In the genomic region with DNA sequence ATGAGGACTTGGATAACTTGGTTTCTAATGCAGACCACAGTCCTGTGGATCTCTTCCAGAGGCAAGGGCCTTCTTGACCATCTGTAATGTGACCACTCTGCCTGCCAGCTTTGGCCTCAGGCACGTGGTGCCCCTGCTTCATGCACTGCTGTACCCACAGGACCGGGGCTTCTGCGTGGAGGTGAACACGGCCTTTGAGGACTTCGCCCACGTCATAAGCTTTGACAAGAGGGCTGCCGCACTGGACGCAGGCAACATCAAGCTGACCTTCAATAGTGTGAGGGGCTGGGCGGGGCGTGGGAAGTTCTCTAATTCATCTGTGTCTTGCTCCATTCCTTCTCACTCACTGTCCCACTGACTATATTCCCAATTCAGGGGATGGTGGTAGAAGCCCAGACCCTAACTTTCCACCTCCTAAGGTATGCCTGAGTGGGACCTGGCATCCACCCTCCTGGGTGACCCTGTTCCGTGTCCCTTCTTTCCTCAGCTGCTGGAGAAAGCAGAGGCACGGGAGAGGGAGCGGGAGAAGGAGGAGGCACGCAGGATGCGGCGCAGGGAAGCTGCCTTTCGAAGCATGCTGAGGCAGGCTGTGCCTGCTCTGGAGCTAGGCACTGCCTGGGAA, we compare ENCODE assay signal across 18 cellular contexts. TPM values are rescaled to one million over a fixed set of nuclear protein-coding genes. Genes with fewer than 3 reads are reported as not detected.
DNase-seq lines count a peak whose midpoint lies in the region; ATAC-seq and TF ChIP-seq lines count a peak whose summit lies in the region.
"Had no signal": no experiment of that assay in that cellular context is flagged by ENCODE, and none has a peak within 500 bp of the region (broad histone marks: within the 10 kb centered on the region; RNA-seq: fewer than 3 reads in every experiment).

No MANE protein-coding gene starts in this region.

- no peaks in the 10 kb centered on the region for H3K27me3 Mint-ChIP-seq in natural killer cell treated with Interleukin-12 subunit alpha and Interleukin-12 subunit beta and Interleukin-15 and Interleukin-18, amount 100 ng/mL, for 72 hours
- H3K27me3 Mint-ChIP-seq in natural killer cell (ENCODE audit: low read depth in 2 of 2) = no peaks in the 10 kb centered on the region

- no peak overlapping the region for H3K27ac Mint-ChIP-seq in natural killer cell treated with Interleukin-12 subunit alpha and Interleukin-12 subunit beta and Interleukin-15 and Interleukin-18, amount 100 ng/mL, for 72 hours
- H3K27ac Mint-ChIP-seq in natural killer cell = no peak overlapping the region
- H3K27ac Mint-ChIP-seq: H9 had no signal

- H3K4me3 ChIP-seq in esophagus (ENCODE audit: low read depth in 1 of 2, low read length in 2 of 2) = no peak overlapping the region
- H3K4me3 ChIP-seq in neuronal stem cell (ENCODE audit: low read length in 2 of 2) = peak overlapping the region in 1 of 2 donors; percentile 1
- H3K4me3 ChIP-seq in tibial nerve = no peak overlapping the region

- no peak overlapping the region for H2AK5ac ChIP-seq in neuronal stem cell (ENCODE audit: low read depth, low read length)

- H3K27me3 ChIP-seq in esophagus (ENCODE audit: control insufficient read depth in 1 of 2, insufficient read depth in 2 of 2, low read length in 2 of 2) = no peaks in the 10 kb centered on the region
- H3K27me3 ChIP-seq in neuronal stem cell (ENCODE audit: control insufficient read depth in 3 of 3, insufficient read depth in 3 of 3, low read depth in 1 of 3, low read length in 3 of 3) = no peaks in the 10 kb centered on the region
- H3K27me3 ChIP-seq in tibial nerve = no peaks in the 10 kb centered on the region

- ATAC-seq in natural killer cell treated with Interleukin-12 subunit alpha and Interleukin-12 subunit beta and Interleukin-15 and Interleukin-18, amount 100 ng/mL, for 72 hours = no peak
- ATAC-seq in natural killer cell = no peak
- ATAC-seq in GM21390 (IDR thresholded peaks at IDR 0.05; ENCODE audit: unreplicated experiment) = no peak
- ATAC-seq: Right ventricle myocardium inferior had no signal

- DNase-seq in natural killer cell treated with Interleukin-12 subunit alpha and Interleukin-12 subunit beta and Interleukin-15 and Interleukin-18, amount 100 ng/mL, for 72 hours (ENCODE audit: low spot score) = peak; percentile 20
- DNase-seq in natural killer cell = no peak
- DNase-seq in neuronal stem cell (ENCODE audit: low spot score) = no peak
- DNase-seq in tibial nerve (ENCODE audit: low spot score in 2 of 2) = no peak
- no peak for DNase-seq in dermis blood vessel endothelial cell
- DNase-seq in activated CD4-positive, CD25-positive, alpha-beta regulatory T cell treated with anti-CD3 and anti-CD28 coated beads, Interleukin-2, amount 50 U/mL, for 72 hours = no peak
- DNase-seq: DMS153, EL, H9, NCI-H1048, NCI-H1436 treated with DMSO at 0.1 percent for 48 hours, NCI-H2029 treated with DMSO at 0.1 percent for 48 hours, NCI-H2171 treated with DMSO at 0.1 percent for 48 hours, NCI-H446 treated with DMSO at 0.1 percent for 48 hours had no signal

- intact Hi-C loops in natural killer cell (cut with micrococcal nuclease) = no loop called here

- no peaks in the 10 kb centered on the region for H3K79me1 ChIP-seq in neuronal stem cell (ENCODE audit: low read depth, low read length)

- H3K36me3 ChIP-seq in esophagus (ENCODE audit: control insufficient read depth in 2 of 2, insufficient read depth in 2 of 2, low read length in 1 of 2) = peaks cover 0 to 13% of the 10 kb centered on the region in 2 donors
- peaks cover 37 to 85% of the 10 kb centered on the region in 2 donors for H3K36me3 ChIP-seq in neuronal stem cell (replicated peaks in 1 of 2; ENCODE audit: control insufficient read depth in 2 of 2, insufficient read depth in 2 of 2, low read length in 2 of 2)
- peaks cover 0 to 66% (median 0%) of the 10 kb centered on the region in 3 donors for H3K36me3 ChIP-seq in tibial nerve

- H3K9me3 ChIP-seq in esophagus (ENCODE audit: control insufficient read depth in 2 of 2, insufficient read depth in 1 of 2, low read depth in 1 of 2, low read length in 1 of 2) = no peaks in the 10 kb centered on the region
- H3K9me3 ChIP-seq in neuronal stem cell (replicated peaks in 1 of 2; ENCODE audit: control insufficient read depth in 2 of 2, insufficient read depth in 1 of 2, low read depth in 1 of 2, low read length in 2 of 2) = peaks cover 0 to 2% of the 10 kb centered on the region in 2 donors
- no peaks in the 10 kb centered on the region for H3K9me3 ChIP-seq in tibial nerve
- H3K9me3 ChIP-seq: Caco-2 had no signal

- TF ChIP-seq EP300 in tibial nerve (IDR thresholded peaks at IDR 0.05) = peak in 1 of 2 donors; percentile 25

- WGBS in esophagus, 2 donors = 91 to 92% methylated on average over 17 of the region's 17 CpGs
- no CpG with 5 or more reads among the region's 17 CpGs for WGBS in neuronal stem cell (ENCODE audit: extremely low coverage in 2 of 2, insufficient read length in 2 of 2, insufficient replicate concordance in 1 of 2), 2 donors
- 81 to 89% methylated on average over 16 to 17 of the region's 17 CpGs for WGBS in tibial nerve, 2 donors

- no peak overlapping the region for H3K4me2 ChIP-seq in neuronal stem cell (ENCODE audit: insufficient read depth, low read length, poor library complexity, severe bottlenecking)

- no peaks in the 10 kb centered on the region for H3K36me3 Mint-ChIP-seq in natural killer cell treated with Interleukin-12 subunit alpha and Interleukin-12 subunit beta and Interleukin-15 and Interleukin-18, amount 100 ng/mL, for 72 hours
- H3K36me3 Mint-ChIP-seq in natural killer cell = no peaks in the 10 kb centered on the region

- no peak overlapping the region for H3K4ac ChIP-seq in neuronal stem cell (ENCODE audit: low read length)

- no peak overlapping the region for H2BK15ac ChIP-seq in neuronal stem cell (ENCODE audit: low read length)

- no peak overlapping the region for H4K91ac ChIP-seq in neuronal stem cell (ENCODE audit: low read depth, low read length, poor library complexity)

- H3K4me1 Mint-ChIP-seq in natural killer cell treated with Interleukin-12 subunit alpha and Interleukin-12 subunit beta and Interleukin-15 and Interleukin-18, amount 100 ng/mL, for 72 hours (ENCODE audit: low read depth in 2 of 2) = peaks cover 22 to 34% of the 10 kb centered on the region in 2 donors
- peaks cover 12 to 30% of the 10 kb centered on the region in 2 donors for H3K4me1 Mint-ChIP-seq in natural killer cell

- H3K4me1 ChIP-seq in esophagus (ENCODE audit: control insufficient read depth in 2 of 2, insufficient read depth in 2 of 2, low read length in 1 of 2) (peaks cover 3 to 15% of the 10 kb centered on the region in 2 donors), neuronal stem cell (ENCODE audit: control insufficient read depth in 2 of 2, insufficient read depth in 1 of 2, low read depth in 1 of 2, low read length in 2 of 2) (peaks cover 6 to 13% of the 10 kb centered on the region in 2 donors), tibial nerve (peaks cover 0 to 32% (median 16%) of the 10 kb centered on the region in 4 donors)

- no peak overlapping the region for H3K14ac ChIP-seq in neuronal stem cell (ENCODE audit: low read length)

- no peak overlapping the region for H3K4me3 Mint-ChIP-seq in natural killer cell treated with Interleukin-12 subunit alpha and Interleukin-12 subunit beta and Interleukin-15 and Interleukin-18, amount 100 ng/mL, for 72 hours
- H3K4me3 Mint-ChIP-seq in natural killer cell = no peak overlapping the region
- H3K4me3 Mint-ChIP-seq: H9 had no signal

- no peaks in the 10 kb centered on the region for H3K9me3 Mint-ChIP-seq in natural killer cell treated with Interleukin-12 subunit alpha and Interleukin-12 subunit beta and Interleukin-15 and Interleukin-18, amount 100 ng/mL, for 72 hours
- H3K9me3 Mint-ChIP-seq in natural killer cell = no peaks in the 10 kb centered on the region
- H3K9me3 Mint-ChIP-seq: H9 had no signal

- H2BK12ac ChIP-seq in neuronal stem cell (ENCODE audit: low read length) = no peak overlapping the region

- H2BK120ac ChIP-seq in neuronal stem cell (ENCODE audit: low read depth, low read length) = no peak overlapping the region

- H4K8ac ChIP-seq in neuronal stem cell (ENCODE audit: low read depth, low read length) = no peak overlapping the region

- H3K23ac ChIP-seq in neuronal stem cell (ENCODE audit: low read depth, low read length, poor library complexity) = peak overlapping the region; percentile 9

- H2AFZ ChIP-seq in neuronal stem cell (ENCODE audit: low read length) = no peak overlapping the region

- no peak overlapping the region for H3K9ac ChIP-seq in neuronal stem cell (ENCODE audit: low read depth, low read length, poor library complexity)

- H3K18ac ChIP-seq in neuronal stem cell (ENCODE audit: low read length) = no peak overlapping the region

- H3K27ac ChIP-seq in esophagus (ENCODE audit: low read depth in 2 of 2, low read length in 1 of 2) = peak overlapping the region; percentile 2 to 75
- H3K27ac ChIP-seq in neuronal stem cell (replicated peaks; ENCODE audit: low read length) = no peak overlapping the region
- H3K27ac ChIP-seq in tibial nerve = peak overlapping the region in 3 of 4 donors; percentile 23 to 81 (median 58)

- no peak for TF ChIP-seq CTCF in natural killer cell (IDR thresholded peaks at IDR 0.05)
- TF ChIP-seq CTCF in tibial nerve (IDR thresholded peaks at IDR 0.05) = no peak

- no peak for TF ChIP-seq POLR2A in tibial nerve (IDR thresholded peaks at IDR 0.05)

- no peak overlapping the region for H2BK5ac ChIP-seq in neuronal stem cell (ENCODE audit: low read length)

RNA-seq across cellular contexts. Expression of a gene that starts 18.5 kb away (rescaled TPM):
- 10 to 100 TPM in 1 of 2 donors, 1 to 10 TPM in 1; 6.2 to 12.4 TPM for total RNA-seq in natural killer cell treated with Interleukin-12 subunit alpha and Interleukin-12 subunit beta and Interleukin-15 and Interleukin-18, amount 100 ng/mL, for 72 hours
- 1 to 10 TPM; 5.6 to 6.8 (median 5.9) TPM for total RNA-seq in natural killer cell
- 10 to 100 TPM; 10.6 to 19.9 TPM for polyA plus RNA-seq in esophagus
- 20.1 TPM for polyA plus RNA-seq in neuronal stem cell (2013, experiment 1 of 2)
- 20.2 TPM for polyA plus RNA-seq in neuronal stem cell (2013, experiment 2 of 2)
- total RNA-seq in tibial nerve = 10 to 100 TPM; 18.1 to 36.0 (median 21.4) TPM
- total RNA-seq in dermis blood vessel endothelial cell = 1.9 and 4.1 TPM in 2 replicates

RNA-seq across cellular contexts. Expression of a gene that starts 36.4 kb away (rescaled TPM):
- 1 to 10 TPM; 2.0 to 2.3 TPM for total RNA-seq in natural killer cell treated with Interleukin-12 subunit alpha and Interleukin-12 subunit beta and Interleukin-15 and Interleukin-18, amount 100 ng/mL, for 72 hours
- total RNA-seq in natural killer cell (under 1 TPM; 0.56 to 0.85 (median 0.77) TPM), tibial nerve (under 1 TPM in 3 of 4 donors, not detected in 1; 0.42 to 0.98 (median 0.44) TPM), dermis blood vessel endothelial cell (0.19 and 0.34 TPM in 2 replicates)
- under 1 TPM; 0.08 to 0.09 TPM for polyA plus RNA-seq in esophagus
- 0.18 TPM for polyA plus RNA-seq in neuronal stem cell (2013, experiment 1 of 2)
- 0.14 TPM for polyA plus RNA-seq in neuronal stem cell (2013, experiment 2 of 2)
